In genomic region chr3:52393959-52394670, GRCh38 we compare ENCODE assay signal across 1 cellular context.
TF ChIP-seq lines count a peak whose summit lies in the region.

No MANE protein-coding gene starts in this region.

TF ChIP-seq in HepG2, 621 proteins besides CTCF, POLR2A, EP300 and RAD21:
- TF ChIP-seq STAG1 (CRISPR knock-in tag; IDR thresholded peaks at IDR 0.05) (no peak), MYPOP (CRISPR knock-in tag; IDR thresholded peaks at IDR 0.05) (no peak), RELA (CRISPR knock-in tag; IDR thresholded peaks at IDR 0.05) (no peak), ATF2 (CRISPR knock-in tag; IDR thresholded peaks at IDR 0.05) (no peak), MIXL1 (CRISPR knock-in tag; IDR thresholded peaks at IDR 0.05) (no peak), GATAD1 (CRISPR knock-in tag; IDR thresholded peaks at IDR 0.05) (no peak), ZNF225 (CRISPR knock-in tag; IDR thresholded peaks at IDR 0.05) (no peak)
